Comparison of ENCODE assay signal across 20 cellular contexts in genomic region chr13:78133511-78133910, GRCh38.
DNase-seq lines count a peak whose midpoint lies in the region; FAIRE-seq and TF ChIP-seq lines count a peak whose summit lies in the region.
"Had no signal": no experiment of that assay in that cellular context is flagged by ENCODE, and none has a peak within 500 bp of the region (broad histone marks: within the 10 kb centered on the region; RNA-seq: fewer than 3 reads in every experiment).

No MANE protein-coding gene starts in this region.

- DNase-seq in DMS 273 (lab: John Stamatoyannopoulos, UW; ENCODE audit: unreplicated experiment) (peak; percentile 30), DMS 273 treated with DMSO at 0.1 percent for 48 hours (lab: John Stamatoyannopoulos, UW) (no peak), NCI-H1694 (lab: John Stamatoyannopoulos, UW) (peak; percentile 34), SK-N-SH (peak; percentile 41), Calu3 (no peak), urothelium cell line (ENCODE audit: low spot score) (no peak)
- DNase-seq: C1 segment of cervical spinal cord; CD4-positive, alpha-beta memory T cell; COR-L47; DMS53; DMS79 treated with DMSO at 0.1 percent for 48 hours; GF-D8; GOT3; HFFc6 had no signal

- intact Hi-C loops in Calu3 (cut with micrococcal nuclease; ENCODE audit: unreplicated experiment), result no loop called here

- no peak for TF ChIP-seq RAD21 in SK-N-SH (IDR thresholded peaks at IDR 0.05; ENCODE audit: low read length)

- H3K79me2 ChIP-seq in SK-N-SH (ENCODE audit: insufficient read depth), result no peaks in the 10 kb centered on the region

- H3K4me3 Mint-ChIP-seq in Calu3 (ENCODE audit: low read depth, unreplicated experiment), result no peak overlapping the region
- H3K4me3 Mint-ChIP-seq: CD4-positive, alpha-beta memory T cell; HFFc6 had no signal

- no peaks in the 10 kb centered on the region for H3K27me3 Mint-ChIP-seq in Calu3 (ENCODE audit: unreplicated experiment)

- H3K36me3 Mint-ChIP-seq in Calu3 (ENCODE audit: insufficient read depth, unreplicated experiment), result no peaks in the 10 kb centered on the region
- H3K36me3 Mint-ChIP-seq: CD4-positive, alpha-beta memory T cell had no signal

- no peaks in the 10 kb centered on the region; the same call in 1 of the 2 replicates for H3K27me3 ChIP-seq in SK-N-SH (ENCODE audit: insufficient read depth)

- no TSS peak for BruUV-seq in Calu3 (replicated peaks; lab: Mats Ljungman, UMichigan)

- no peak overlapping the region for H2AFZ ChIP-seq in SK-N-SH (ENCODE audit: low read depth)

- H3K27ac Mint-ChIP-seq in Calu3 (ENCODE audit: unreplicated experiment), result no peak overlapping the region
- H3K27ac Mint-ChIP-seq: CD4-positive, alpha-beta memory T cell; HFFc6 had no signal

- H3K4me3 ChIP-seq in SK-N-SH (ENCODE audit: low read depth in 2 of 2, low read length in 1 of 2), result no peak overlapping the region
- H3K4me3 ChIP-seq: HAP-1 had no signal

- H3K9me3 Mint-ChIP-seq in Calu3 (ENCODE audit: low read depth, unreplicated experiment), result no peaks in the 10 kb centered on the region
- H3K9me3 Mint-ChIP-seq: CD4-positive, alpha-beta memory T cell; HFFc6 had no signal

- TF ChIP-seq CTCF in SK-N-SH (IDR thresholded peaks at IDR 0.05), result no peak
- no peak for TF ChIP-seq CTCF in Calu3 (IDR thresholded peaks at IDR 0.05; ENCODE audit: unreplicated experiment)

- H3K36me3 ChIP-seq in SK-N-SH (replicated peaks in 1 of 2; ENCODE audit: control insufficient read depth in 1 of 2, insufficient read depth in 2 of 2, low read length in 1 of 2), result no peaks in the 10 kb centered on the region
- H3K36me3 ChIP-seq: HAP-1 had no signal

- no peaks in the 10 kb centered on the region for H3K9me3 ChIP-seq in SK-N-SH
- H3K9me3 ChIP-seq: HAP-1 had no signal

- H3K4me1 Mint-ChIP-seq in Calu3 (ENCODE audit: low read depth, unreplicated experiment), result no peaks in the 10 kb centered on the region

- no peaks in the 10 kb centered on the region for H4K20me1 ChIP-seq in SK-N-SH (ENCODE audit: insufficient read depth)

- peaks cover 0 to 8% of the 10 kb centered on the region in 2 experiments; a peak in 2 of 4 replicates for H3K4me1 ChIP-seq in SK-N-SH (ENCODE audit: control insufficient read depth in 1 of 2, insufficient read depth in 2 of 2, low read depth in 1 of 2, low read length in 1 of 2)
- H3K4me1 ChIP-seq: HAP-1 had no signal

- H3F3A ChIP-seq in SK-N-SH (replicated peaks; ENCODE audit: insufficient read depth), result peaks cover 2% of the 10 kb centered on the region

- CTCF ChIA-PET in SK-N-SH (lab: Yijun Ruan, JAX), result interaction anchor here (0.9 to 1.8 kb wide), 4 partner anchors 8 to 186 kb away, joined by 3 to 10 read pairs (median 4); no protein-coding TSS in a partner anchor
- CTCF ChIA-PET in Calu3 (lab: Charles Lee), result no interaction called here

- FAIRE-seq in urothelium cell line (lab: Jason Lieb, UNC), result no peak
- FAIRE-seq: A204.1, GM12891, GM18507, H54 had no signal

- POLR2A ChIA-PET in SK-N-SH (lab: Yijun Ruan, JAX), result no interaction called here

- no peak overlapping the region for H3K27ac ChIP-seq in SK-N-SH (ENCODE audit: low read depth in 2 of 2, low read length in 1 of 2)
- H3K27ac ChIP-seq: 22Rv1 had no signal

- H3K4me2 ChIP-seq in SK-N-SH, result no peak overlapping the region

- H3K9ac ChIP-seq in SK-N-SH, result no peak overlapping the region

- no peaks in the 10 kb centered on the region for H3K9me2 ChIP-seq in SK-N-SH

- WGBS in SK-N-SH (ENCODE audit: low lambda C conversion rate), result 0% methylated on average over 3 of the region's 3 CpGs

- TF ChIP-seq EP300 in SK-N-SH (IDR thresholded peaks at IDR 0.05; ENCODE audit: borderline replicate concordance in 1 of 2, low read depth in 1 of 2, low read length in 1 of 2), result peak in 1 of 2 experiments; percentile 65; a peak in 1 of 4 replicates

TF ChIP-seq in SK-N-SH, 30 proteins besides CTCF, POLR2A, EP300 and RAD21:
- TF ChIP-seq FOXJ3 (CRISPR knock-in tag; IDR thresholded peaks at IDR 0.05), result 0 out of 2 replicates have a peak, but pooled peaks have one; percentile 33
- no peak for TF ChIP-seq IRF3 (IDR thresholded peaks at IDR 0.05; ENCODE audit: low read depth, low read length)
- TF ChIP-seq CHD2 (IDR thresholded peaks at IDR 0.05; ENCODE audit: low read length, partially characterized antibody), result peak; percentile 69
- TF ChIP-seq GATA2 (CRISPR knock-in tag; IDR thresholded peaks at IDR 0.05), result peak; percentile 74

Comparison
In these comparisons a context has a peak if more than half of its experiments do, and no peak if none do; other contexts are left out.
1. DNase-seq: peak in DMS 273 (single experiment), NCI-H1694 (single experiment) and SK-N-SH (single experiment); none in DMS 273 treated with DMSO at 0.1 percent for 48 hours (single experiment), Calu3 (single experiment) and urothelium cell line (single experiment).